Comparison of ENCODE assay signal across 9 cellular contexts in the genomic region with DNA sequence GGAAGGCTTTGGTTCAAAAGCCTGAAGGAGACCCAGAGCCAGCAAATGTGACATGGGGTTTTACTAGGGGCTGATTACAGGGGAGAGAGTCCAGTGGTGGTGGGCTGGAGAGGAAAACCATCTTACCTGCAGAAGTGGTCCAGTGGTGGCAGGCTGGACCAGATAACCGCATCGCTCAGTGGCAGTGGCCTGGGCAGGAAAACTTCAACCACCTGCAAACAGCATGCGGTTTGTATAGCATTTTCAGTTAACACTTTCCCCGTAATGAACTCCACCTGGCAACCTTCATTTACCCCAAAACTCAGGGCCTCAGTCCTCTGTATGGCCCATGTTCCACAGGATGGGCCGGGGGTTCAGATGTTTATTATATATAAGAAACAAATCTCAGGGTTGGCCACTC.
"Had no signal": no experiment of that assay in that cellular context is flagged by ENCODE, and none has a peak within 500 bp of the region (broad histone marks: within the 10 kb centered on the region; RNA-seq: fewer than 3 reads in every experiment).

No MANE protein-coding gene starts in this region.

- H3K27ac Mint-ChIP-seq: HFFc6, IgD-negative memory B cell had no signal

- H2AFZ ChIP-seq: GM23248 had no signal

- H3K27me3 Mint-ChIP-seq: IgD-negative memory B cell had no signal

- H3K9ac ChIP-seq: GM23248 had no signal

- DNase-seq: GM23248, GOT3, H7, HFFc6 had no signal

- H3K36me3 ChIP-seq: HAP-1 had no signal

- H3K4me1 ChIP-seq: HAP-1 had no signal

- H3K4me1 Mint-ChIP-seq: IgD-negative memory B cell had no signal

- H3K36me3 Mint-ChIP-seq: IgD-negative memory B cell had no signal

- H3K9me3 ChIP-seq: HAP-1 had no signal

- H3K27ac ChIP-seq: GM23248, HL-60 had no signal

- H3K4me3 Mint-ChIP-seq: HFFc6, IgD-negative memory B cell had no signal

- H3K4me3 ChIP-seq: GM23248, HAP-1 had no signal

- H3K9me3 Mint-ChIP-seq: HFFc6 had no signal

- ATAC-seq: HCT116, HepG2 had no signal
